16 cellular contexts compared by ENCODE assay signal in genomic region chr4:174207370-174207769, GRCh38.
"Had no signal": no experiment of that assay in that cellular context is flagged by ENCODE, and none has a peak within 500 bp of the region (broad histone marks: within the 10 kb centered on the region; RNA-seq: fewer than 3 reads in every experiment).

No MANE protein-coding gene starts in this region.

- DNase-seq: effector memory CD8-positive, alpha-beta T cell; foreskin keratinocyte; immature natural killer cell; left lung; lower lobe of right lung; nucleus accumbens; ovary; sigmoid colon; stimulated activated CD4-positive, alpha-beta T cell treated with anti-CD3 and anti-CD28 coated beads, Interleukin-12 subunit alpha, Interleukin-12 subunit beta, amount 100 ng/mL, for 4 hours; stimulated activated naive CD4-positive, alpha-beta T cell; trophoblast cell had no signal

- ATAC-seq: effector memory CD8-positive, alpha-beta T cell; foreskin keratinocyte; left lung; lower lobe of right lung; natural killer cell treated with Interleukin-12 subunit alpha and Interleukin-12 subunit beta and Interleukin-15 and Interleukin-18, amount 100 ng/mL, for 72 hours had no signal

- H3K4me3 ChIP-seq: esophagus muscularis mucosa, left lung, lower lobe of right lung, neural progenitor cell, ovary, right atrium auricular region, sigmoid colon, skin epidermis had no signal
